In the genomic region with DNA sequence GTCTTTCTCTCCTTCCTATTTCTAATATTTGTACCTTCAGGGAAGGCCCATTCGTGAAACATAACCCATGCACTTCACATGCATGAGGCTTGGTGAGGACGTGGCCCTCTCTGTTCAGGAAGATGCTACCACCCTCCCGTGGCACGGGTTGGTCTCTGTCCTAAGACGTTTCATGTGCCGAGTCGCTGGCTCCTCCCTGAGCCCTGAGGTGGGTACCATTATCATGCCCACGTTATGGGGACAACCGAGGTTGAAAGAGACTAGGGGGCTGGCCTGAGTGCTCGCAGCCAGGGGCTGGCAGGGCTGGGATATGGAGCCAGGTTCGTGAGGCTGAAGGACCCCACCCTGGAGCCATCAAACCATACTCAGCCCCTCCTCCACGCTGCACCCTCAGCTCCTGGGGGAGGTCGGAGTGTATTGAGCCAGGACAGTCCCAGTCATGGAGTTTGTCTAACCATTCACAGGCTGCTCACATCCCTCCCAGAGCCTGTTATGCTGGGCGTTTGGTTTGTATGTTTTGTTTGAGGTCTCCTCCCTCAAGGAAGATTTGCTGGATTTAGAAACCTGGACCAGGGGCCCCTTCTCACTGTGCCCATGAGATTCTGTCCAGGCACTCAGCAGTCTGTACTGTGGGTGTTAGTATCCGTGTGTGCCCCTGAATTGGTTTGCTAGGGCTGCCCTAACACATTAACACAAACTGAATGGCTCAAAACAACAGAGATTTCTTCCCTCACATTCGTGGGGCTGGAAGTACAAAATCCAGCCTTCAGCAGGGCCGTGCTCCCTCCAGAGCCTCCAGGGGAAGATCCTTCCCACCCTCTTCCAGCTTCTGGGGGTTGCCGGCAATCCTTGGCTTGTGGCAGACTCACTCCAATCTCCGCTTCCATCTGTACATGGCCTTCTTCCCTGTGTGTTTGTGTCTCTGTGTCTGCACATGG, we compare ENCODE assay signal across 19 cellular contexts.
"Had no signal": no experiment of that assay in that cellular context is flagged by ENCODE, and none has a peak within 500 bp of the region (broad histone marks: within the 10 kb centered on the region; RNA-seq: fewer than 3 reads in every experiment).

No MANE protein-coding gene starts in this region.

- H3K9me3 ChIP-seq: ascending aorta, breast epithelium, lower lobe of right lung, prostate gland had no signal

- H2AFZ ChIP-seq: hepatocyte had no signal

- H3K27me3 ChIP-seq: ascending aorta had no signal

- H3K36me3 ChIP-seq: ascending aorta, breast epithelium, lower lobe of right lung, prostate gland, WERI-Rb-1 had no signal

- H3K4me3 Mint-ChIP-seq: activated naive CD4-positive, alpha-beta T cell treated with anti-CD3 and anti-CD28 coated beads, Interleukin-2, amount 50 U/mL, for 24 hours; activated T-cell treated with anti-CD3 and anti-CD28 coated beads, Interleukin-2, amount 50 U/mL, for 24 hours; dendritic cell treated with granulocyte-macrophage colony-stimulating factor and Interleukin-4, amounts not matched to agents 40 ng/mL and 50 ng/mL, for 4 days; effector memory CD8-positive, alpha-beta T cell; stimulated activated naive CD8-positive, alpha-beta T cell treated with anti-CD3 and anti-CD28 coated beads, Interleukin-15, Interleukin-2, amounts not matched to agents 100 ng/mL and 50 ng/mL, for 24 hours had no signal

- H3K4me1 Mint-ChIP-seq: activated naive CD4-positive, alpha-beta T cell treated with anti-CD3 and anti-CD28 coated beads, Interleukin-2, amount 50 U/mL, for 24 hours had no signal

- H3K4me1 ChIP-seq: breast epithelium, foreskin keratinocyte, lower lobe of right lung had no signal

- H3K79me2 ChIP-seq: hepatocyte had no signal

- H3K4me2 ChIP-seq: hepatocyte had no signal

- H3K27ac Mint-ChIP-seq: activated naive CD4-positive, alpha-beta T cell treated with anti-CD3 and anti-CD28 coated beads, Interleukin-2, amount 50 U/mL, for 24 hours; activated T-cell treated with anti-CD3 and anti-CD28 coated beads, Interleukin-2, amount 50 U/mL, for 24 hours; activated T-helper 2 cell treated with anti-CD3 and anti-CD28 coated beads, Interferon-gamma antibody, Interleukin-2, Interleukin-4, amounts not matched to agents 10 μg/mL and 5 μg/mL and 100 μg/mL, durations not matched to agents 14 hours and 24 hours and 36 hours; dendritic cell treated with granulocyte-macrophage colony-stimulating factor and Interleukin-4, amounts not matched to agents 40 ng/mL and 50 ng/mL, for 4 days; effector memory CD8-positive, alpha-beta T cell; stimulated activated naive CD8-positive, alpha-beta T cell treated with anti-CD3 and anti-CD28 coated beads, Interleukin-15, Interleukin-2, amounts not matched to agents 100 ng/mL and 50 ng/mL, for 24 hours had no signal

- H3K4me3 ChIP-seq: ascending aorta, breast epithelium, hepatocyte, lower lobe of right lung, prostate gland, skin epidermis had no signal

- ATAC-seq: effector memory CD8-positive, alpha-beta T cell; foreskin keratinocyte; left colon; lower lobe of right lung; right cardiac atrium had no signal

- H3K36me3 Mint-ChIP-seq: activated naive CD4-positive, alpha-beta T cell treated with anti-CD3 and anti-CD28 coated beads, Interleukin-2, amount 50 U/mL, for 24 hours had no signal

- H3K9me3 Mint-ChIP-seq: activated naive CD4-positive, alpha-beta T cell treated with anti-CD3 and anti-CD28 coated beads, Interleukin-2, amount 50 U/mL, for 24 hours; activated T-cell treated with anti-CD3 and anti-CD28 coated beads, Interleukin-2, amount 50 U/mL, for 24 hours; activated T-helper 2 cell treated with anti-CD3 and anti-CD28 coated beads, Interferon-gamma antibody, Interleukin-2, Interleukin-4, amounts not matched to agents 10 μg/mL and 5 μg/mL and 100 μg/mL, durations not matched to agents 14 hours and 24 hours and 36 hours; dendritic cell treated with granulocyte-macrophage colony-stimulating factor and Interleukin-4, amounts not matched to agents 40 ng/mL and 50 ng/mL, for 4 days; effector memory CD8-positive, alpha-beta T cell; stimulated activated naive CD8-positive, alpha-beta T cell treated with anti-CD3 and anti-CD28 coated beads, Interleukin-15, Interleukin-2, amounts not matched to agents 100 ng/mL and 50 ng/mL, for 24 hours had no signal

- DNase-seq: activated CD4-positive, alpha-beta T cell treated with anti-CD3 and anti-CD28 coated beads, Interleukin-2, amount 50 U/mL, for 48 hours; activated T-cell treated with anti-CD3 and anti-CD28 coated beads, Interleukin-2, amount 50 U/mL, for 24 hours; effector memory CD8-positive, alpha-beta T cell; foreskin keratinocyte; left colon; lower lobe of right lung; right cardiac atrium; SW 1271; T-helper 2 cell had no signal

- H3K27ac ChIP-seq: ascending aorta, breast epithelium, foreskin keratinocyte, hepatocyte, lower lobe of right lung had no signal
